In genomic region chr11:119307219-119307618, GRCh38 we compare ENCODE assay signal across 1 cellular context.
TF ChIP-seq lines count a peak whose summit lies in the region.

No MANE protein-coding gene starts in this region.

TF ChIP-seq in WTC11, 78 proteins besides CTCF, POLR2A, EP300 and RAD21 (continued from another document):
- TF ChIP-seq ZNF532 (CRISPR knock-in tag; IDR thresholded peaks at IDR 0.05; ENCODE audit: borderline replicate concordance) (no peak), RORB (CRISPR knock-in tag; IDR thresholded peaks at IDR 0.05) (no peak), SP1 (CRISPR knock-in tag; conservative IDR thresholded peaks at IDR 0.05) (no peak)
